ENCODE assay signal across 8 cellular contexts in genomic region chr4:183798249-183798920, GRCh38.
DNase-seq lines count a peak whose midpoint lies in the region; ATAC-seq and TF ChIP-seq lines count a peak whose summit lies in the region.

No MANE protein-coding gene starts in this region.

- H3K4me3 Mint-ChIP-seq in CD8-positive, alpha-beta memory T cell: peak overlapping the region; percentile 62 to 90 (median 69)

- H3K4me3 ChIP-seq in CD8-positive, alpha-beta memory T cell (ENCODE audit: low read length): no peak overlapping the region
- H3K4me3 ChIP-seq in Panc1 (ENCODE audit: low read depth in 2 of 2, low read length in 2 of 2) (peak overlapping the region; percentile 52 to 58), neutrophil (ENCODE audit: low read depth in 1 of 2, low read length in 1 of 2) (peak overlapping the region; percentile 62 to 72)

- ATAC-seq in Panc1 (peak; percentile 56), esophagus mucosa (peak; percentile 44), HG02840 (IDR thresholded peaks at IDR 0.05; ENCODE audit: low FRiP score, unreplicated experiment) (no peak)

- TF ChIP-seq CTCF in Panc1 (IDR thresholded peaks at IDR 0.05) (no peak), neutrophil (IDR thresholded peaks at IDR 0.05) (no peak)

- peaks cover 12 to 14% (median 14%) of the 10 kb centered on the region in 3 donors for H3K4me1 Mint-ChIP-seq in CD8-positive, alpha-beta memory T cell

- H3K27ac ChIP-seq in CD8-positive, alpha-beta memory T cell (ENCODE audit: low read depth, low read length): no peak overlapping the region
- H3K27ac ChIP-seq in Panc1 (ENCODE audit: low read length): no peak overlapping the region
- H3K27ac ChIP-seq in neutrophil: peak overlapping the region; percentile 48

- in situ Hi-C loops in Panc1 (cut with HindIII; ENCODE audit: low pct_unique_long_range_greater_than_20kb, low sequenced_read_pairs): no loop called here

- intact Hi-C loops in Panc1 (cut with micrococcal nuclease; ENCODE audit: unreplicated experiment): no loop called here

- BruUV-seq in Panc1 (replicated peaks; lab: Mats Ljungman, UMichigan): no TSS peak

- POLR2A ChIA-PET in CD8-positive, alpha-beta memory T cell (lab: Charles Lee): no interaction called here
- POLR2A ChIA-PET in Panc1 (lab: Charles Lee): no interaction called here

- CTCF ChIA-PET in CD8-positive, alpha-beta memory T cell (lab: Charles Lee): no interaction called here
- CTCF ChIA-PET in Panc1 (lab: Charles Lee): no interaction called here

- H3K27me3 Mint-ChIP-seq in CD8-positive, alpha-beta memory T cell: peaks cover 48 to 67% of the 10 kb centered on the region in 2 donors

- H3K27ac Mint-ChIP-seq in CD8-positive, alpha-beta memory T cell: no peak overlapping the region

- peaks cover 0 to 10% (median 3%) of the 10 kb centered on the region in 5 donors for H3K9me3 Mint-ChIP-seq in CD8-positive, alpha-beta memory T cell

- H3K36me3 ChIP-seq in CD8-positive, alpha-beta memory T cell (ENCODE audit: insufficient read depth, low read length): no peaks in the 10 kb centered on the region
- H3K36me3 ChIP-seq in Panc1 (ENCODE audit: control insufficient read depth, insufficient read depth, low read length): no peaks in the 10 kb centered on the region
- no peaks in the 10 kb centered on the region for H3K36me3 ChIP-seq in neutrophil

- H3K9me3 ChIP-seq in CD8-positive, alpha-beta memory T cell (ENCODE audit: low read length): no peaks in the 10 kb centered on the region
- H3K9me3 ChIP-seq in Panc1 (ENCODE audit: control insufficient read depth, insufficient read depth, low read depth, low read length): peaks cover 4% of the 10 kb centered on the region; the same call in 1 of the 2 replicates
- H3K9me3 ChIP-seq in neutrophil: no peaks in the 10 kb centered on the region

- no peak for DNase-seq in CD8-positive, alpha-beta memory T cell
- no peak for DNase-seq in Panc1 (ENCODE audit: low read depth, low spot score)
- no peak for DNase-seq in NCI-H1694 (lab: John Stamatoyannopoulos, UW)
- no peak for DNase-seq in NCI-H226
- no peak for DNase-seq in DMS79 treated with DMSO at 0.1 percent for 48 hours (lab: John Stamatoyannopoulos, UW)

- H3K27me3 ChIP-seq in CD8-positive, alpha-beta memory T cell (ENCODE audit: insufficient read depth, low read length, poor library complexity, severe bottlenecking): peaks cover 9% of the 10 kb centered on the region
- H3K27me3 ChIP-seq in Panc1 (ENCODE audit: control insufficient read depth, insufficient read depth, low read length) (no peaks in the 10 kb centered on the region), neutrophil (peaks cover 7% of the 10 kb centered on the region)

- H3K4me1 ChIP-seq in CD8-positive, alpha-beta memory T cell (ENCODE audit: insufficient read depth, low read length): no peaks in the 10 kb centered on the region
- H3K4me1 ChIP-seq in Panc1 (ENCODE audit: control insufficient read depth, insufficient read depth, low read length) (peaks cover 23% of the 10 kb centered on the region), neutrophil (ENCODE audit: control insufficient read depth in 1 of 2, insufficient read depth in 1 of 2, low read depth in 1 of 2, low read length in 1 of 2) (peaks cover 13 to 27% of the 10 kb centered on the region in 2 experiments)

- H3K36me3 Mint-ChIP-seq in CD8-positive, alpha-beta memory T cell: no peaks in the 10 kb centered on the region
